12 cellular contexts compared by ENCODE assay signal in the genomic region with DNA sequence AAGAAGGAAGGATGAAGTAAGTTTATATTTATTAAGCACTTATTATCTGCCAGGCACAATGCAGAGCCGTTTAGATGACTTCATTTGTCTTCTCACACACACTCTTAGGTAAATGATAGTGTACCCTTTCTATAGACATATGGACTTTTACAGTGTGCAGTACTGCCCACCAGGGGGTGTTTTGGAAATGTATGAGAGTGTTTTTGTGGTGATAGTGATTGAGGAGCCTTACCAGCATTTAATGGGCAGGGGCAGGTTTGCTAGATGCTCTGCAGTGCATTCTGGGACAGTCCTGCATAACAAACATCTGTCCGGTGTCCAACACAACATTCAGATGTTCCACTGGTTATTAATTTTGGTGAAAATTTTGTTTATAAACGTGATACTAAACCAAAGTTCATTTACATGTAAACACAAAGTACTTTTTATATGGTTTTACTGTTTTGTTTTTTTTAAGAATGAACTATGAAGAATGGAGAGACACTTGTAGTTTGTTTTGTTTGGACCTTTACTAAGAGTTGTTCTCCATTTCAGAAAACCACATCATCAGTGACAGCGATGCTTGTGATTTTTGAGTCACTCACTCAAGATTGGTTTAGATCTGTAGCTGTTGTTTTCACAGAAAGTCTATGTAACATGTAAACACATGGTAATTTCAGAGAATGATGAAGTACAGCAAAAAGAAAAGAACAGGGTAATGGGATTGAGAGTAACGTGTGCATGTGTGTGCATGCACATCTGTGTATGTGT. TPM values are rescaled to one million over a fixed set of nuclear protein-coding genes. Genes with fewer than 3 reads are reported as not detected.
DNase-seq lines count a peak whose midpoint lies in the region; ATAC-seq, FAIRE-seq and TF ChIP-seq lines count a peak whose summit lies in the region.
"Had no signal": no experiment of that assay in that cellular context is flagged by ENCODE, and none has a peak within 500 bp of the region (broad histone marks: within the 10 kb centered on the region; RNA-seq: fewer than 3 reads in every experiment).

No MANE protein-coding gene starts in this region.

- no peak for FAIRE-seq in A549 (lab: Jason Lieb, UNC)
- no peak for FAIRE-seq in kidney (lab: Jason Lieb, UNC)
- FAIRE-seq: GM12892 had no signal

- H3K27me3 Mint-ChIP-seq in activated T-helper 1 cell treated with anti-CD3 and anti-CD28 coated beads, Interleukin-12 subunit alpha, Interleukin-12 subunit beta, Interleukin-2, Interleukin-4 antibody, amounts not matched to agents 30 ng/mL and 10 ng/mL and 1 ng/mL, durations not matched to agents 14 hours and 24 hours and 36 hours (ENCODE audit: insufficient read depth), result no peaks in the 10 kb centered on the region

- H3K36me3 Mint-ChIP-seq in activated T-helper 1 cell treated with anti-CD3 and anti-CD28 coated beads, Interleukin-12 subunit alpha, Interleukin-12 subunit beta, Interleukin-2, Interleukin-4 antibody, amounts not matched to agents 30 ng/mL and 10 ng/mL and 1 ng/mL, durations not matched to agents 14 hours and 24 hours and 36 hours (ENCODE audit: low read depth), result peaks cover 62% of the 10 kb centered on the region

- POLR2A ChIA-PET in A549 (lab: Yijun Ruan, JAX), result no interaction called here

- no peaks in the 10 kb centered on the region for H4K20me1 ChIP-seq in DND-41 (ENCODE audit: insufficient read depth, low read length)
- peaks cover 69% of the 10 kb centered on the region for H4K20me1 ChIP-seq in OCI-LY3 (ENCODE audit: insufficient read depth, low read length)

- no peak for TF ChIP-seq RAD21 in A549 (conservative IDR thresholded peaks at IDR 0.05 in 1 of 2, IDR thresholded peaks at IDR 0.05 in 1 of 2)

- H3K4me3 Mint-ChIP-seq in activated T-helper 1 cell treated with anti-CD3 and anti-CD28 coated beads, Interleukin-12 subunit alpha, Interleukin-12 subunit beta, Interleukin-2, Interleukin-4 antibody, amounts not matched to agents 30 ng/mL and 10 ng/mL and 1 ng/mL, durations not matched to agents 14 hours and 24 hours and 36 hours, result no peak overlapping the region

- CTCF ChIA-PET in A549 (lab: Yijun Ruan, JAX), result no interaction called here

- no peak overlapping the region for H2AFZ ChIP-seq in DND-41 (ENCODE audit: low read depth, low read length)
- no peak overlapping the region for H2AFZ ChIP-seq in OCI-LY3 (ENCODE audit: low read depth, low read length)

- intact Hi-C loops in kidney (cut with DNase I), result no loop called here
- intact Hi-C loops in activated T-helper 1 cell treated with anti-CD3 and anti-CD28 coated beads, Interleukin-12 subunit alpha, Interleukin-12 subunit beta, Interleukin-2, Interleukin-4 antibody, amounts not matched to agents 30 ng/mL and 10 ng/mL and 1 ng/mL, durations not matched to agents 14 hours and 24 hours and 36 hours (cut with micrococcal nuclease), result loop anchor here (2.0 kb wide), 1 partner anchor 16 kb away; no protein-coding TSS in a partner anchor

- H3K9me3 ChIP-seq in A549, result peaks cover 10% of the 10 kb centered on the region; the same call in 2 of the 3 replicates
- peaks cover 6% of the 10 kb centered on the region for H3K9me3 ChIP-seq in DND-41 (ENCODE audit: insufficient read depth, low read length, severe bottlenecking)
- no peaks in the 10 kb centered on the region for H3K9me3 ChIP-seq in OCI-LY3 (ENCODE audit: insufficient read depth, low read length)
- peaks cover 0 to 7% of the 10 kb centered on the region in 2 donors for H3K9me3 ChIP-seq in kidney (ENCODE audit: control insufficient read depth in 1 of 2, low read length in 2 of 2)
- H3K9me3 ChIP-seq: gastrocnemius medialis had no signal

- ATAC-seq in A549 (peak; percentile 39 to 80; a peak in 4 of 6 replicates), DND-41 (ENCODE audit: insufficient read depth, low read depth) (0 out of 3 replicates have a peak, but pooled peaks have one; percentile 44), esophagus mucosa (no peak)
- ATAC-seq: gastrocnemius medialis had no signal

- H3K4me1 ChIP-seq in A549 (no peaks in the 10 kb centered on the region), DND-41 (ENCODE audit: insufficient read depth, low read length) (no peaks in the 10 kb centered on the region), OCI-LY3 (ENCODE audit: low read length) (0 out of 2 replicates have a peak, but pooled peaks cover under 1% of the 10 kb centered on the region), kidney (ENCODE audit: control insufficient read depth in 1 of 2, insufficient read depth in 1 of 2, low read depth in 1 of 2, low read length in 2 of 2) (no peaks in the 10 kb centered on the region)
- H3K4me1 ChIP-seq: gastrocnemius medialis had no signal

- H3K4me1 Mint-ChIP-seq in activated T-helper 1 cell treated with anti-CD3 and anti-CD28 coated beads, Interleukin-12 subunit alpha, Interleukin-12 subunit beta, Interleukin-2, Interleukin-4 antibody, amounts not matched to agents 30 ng/mL and 10 ng/mL and 1 ng/mL, durations not matched to agents 14 hours and 24 hours and 36 hours (ENCODE audit: low read depth), result peaks cover 4% of the 10 kb centered on the region

- WGBS in A549 (ENCODE audit: missing lambda C conversion rate), result 81% methylated on average over 5 of the region's 5 CpGs

- H3K4me2 ChIP-seq in A549, result no peak overlapping the region
- H3K4me2 ChIP-seq in DND-41 (ENCODE audit: insufficient read depth, low read length), result no peak overlapping the region
- H3K4me2 ChIP-seq in OCI-LY3 (ENCODE audit: low read length), result no peak overlapping the region

- no peak overlapping the region for H3K27ac ChIP-seq in A549
- H3K27ac ChIP-seq in DND-41 (ENCODE audit: low read length), result no peak overlapping the region
- H3K27ac ChIP-seq in OCI-LY3 (ENCODE audit: low read length), result no peak overlapping the region
- no peak overlapping the region for H3K27ac ChIP-seq in kidney (ENCODE audit: low read depth in 2 of 2, low read length in 2 of 2)
- H3K27ac ChIP-seq: gastrocnemius medialis had no signal

- H3K27ac Mint-ChIP-seq in activated T-helper 1 cell treated with anti-CD3 and anti-CD28 coated beads, Interleukin-12 subunit alpha, Interleukin-12 subunit beta, Interleukin-2, Interleukin-4 antibody, amounts not matched to agents 30 ng/mL and 10 ng/mL and 1 ng/mL, durations not matched to agents 14 hours and 24 hours and 36 hours, result no peak overlapping the region

- H3K4me3 ChIP-seq in A549, result no peak overlapping the region
- H3K4me3 ChIP-seq in DND-41 (ENCODE audit: low read depth in 1 of 2, low read length in 2 of 2), result no peak overlapping the region
- H3K4me3 ChIP-seq in OCI-LY3 (ENCODE audit: low read length), result no peak overlapping the region
- no peak overlapping the region for H3K4me3 ChIP-seq in kidney (ENCODE audit: low read length in 2 of 2)
- H3K4me3 ChIP-seq: gastrocnemius medialis had no signal

- H3K9ac ChIP-seq in DND-41 (ENCODE audit: low read depth, low read length) (no peak overlapping the region), OCI-LY3 (ENCODE audit: low read length) (no peak overlapping the region), kidney (ENCODE audit: low read length in 2 of 2) (no peak overlapping the region)

- H3K79me2 ChIP-seq in DND-41 (ENCODE audit: insufficient read depth, low read length) (no peaks in the 10 kb centered on the region), OCI-LY3 (ENCODE audit: low read length) (peaks cover 76% of the 10 kb centered on the region)

- DNase-seq in A549 (ENCODE audit: low read depth in 1 of 2, low spot score in 1 of 2) (peak in 1 of 2 experiments; percentile 16), DND-41 (no peak), fibroblast of gingiva (ENCODE audit: low read depth) (peak; percentile 64), kidney (no peak), DMS153 treated with DMSO at 0.1 percent for 48 hours (lab: John Stamatoyannopoulos, UW; ENCODE audit: unreplicated experiment) (no peak)
- DNase-seq in activated T-helper 1 cell treated with anti-CD3 and anti-CD28 coated beads, Interleukin-12 subunit alpha, Interleukin-12 subunit beta, Interleukin-2, Interleukin-4 antibody, amounts not matched to agents 30 ng/mL and 10 ng/mL and 1 ng/mL, durations not matched to agents 14 hours and 24 hours and 36 hours (ENCODE audit: low spot score), result no peak
- DNase-seq: gastrocnemius medialis; retina; stimulated activated naive CD4-positive, alpha-beta T cell treated with Interleukin-2 at 50 U/mL for 16 hours had no signal

- peaks cover 57% of the 10 kb centered on the region for H3K36me3 ChIP-seq in DND-41 (ENCODE audit: insufficient read depth, low read length)
- peaks cover 95% of the 10 kb centered on the region for H3K36me3 ChIP-seq in OCI-LY3 (replicated peaks; ENCODE audit: low read depth, low read length)
- peaks cover 0 to 9% of the 10 kb centered on the region in 2 donors for H3K36me3 ChIP-seq in kidney (ENCODE audit: control insufficient read depth in 1 of 2, insufficient read depth in 2 of 2, low read length in 2 of 2)

- no peaks in the 10 kb centered on the region for H3K27me3 ChIP-seq in DND-41 (ENCODE audit: insufficient read depth, low read length, poor library complexity)
- no peaks in the 10 kb centered on the region for H3K27me3 ChIP-seq in OCI-LY3 (ENCODE audit: low read depth, low read length)
- H3K27me3 ChIP-seq: gastrocnemius medialis had no signal

- TF ChIP-seq EP300 in A549 (IDR thresholded peaks at IDR 0.05), result no peak

- TF ChIP-seq POLR2A in A549 (IDR thresholded peaks at IDR 0.05; ENCODE audit: low read length), result no peak

- TF ChIP-seq CTCF in A549 (IDR thresholded peaks at IDR 0.05) (peak; percentile 21; the same call in 1 of the 3 replicates), DND-41 (IDR thresholded peaks at IDR 0.05; ENCODE audit: borderline replicate concordance, extremely low read depth, low read length, poor library complexity, severe bottlenecking) (peak; percentile 52), OCI-LY3 (IDR thresholded peaks at IDR 0.05; ENCODE audit: low read depth, low read length) (peak; percentile 40), kidney (IDR thresholded peaks at IDR 0.05; ENCODE audit: borderline replicate concordance, extremely low read depth, insufficient read depth) (no peak)

- no peaks in the 10 kb centered on the region for H3K9me3 Mint-ChIP-seq in activated T-helper 1 cell treated with anti-CD3 and anti-CD28 coated beads, Interleukin-12 subunit alpha, Interleukin-12 subunit beta, Interleukin-2, Interleukin-4 antibody, amounts not matched to agents 30 ng/mL and 10 ng/mL and 1 ng/mL, durations not matched to agents 14 hours and 24 hours and 36 hours

RNA-seq across cellular contexts. Expression of a gene that starts 19.9 kb away (rescaled TPM):
- polyA plus RNA-seq in A549 (2011; rRNA removed), result not detected in 2 replicates
- not detected in 2 replicates for polyA plus RNA-seq in A549 (2012; cell fraction: cytosol; rRNA removed)
- polyA plus RNA-seq in A549 (2012; cell fraction: nucleus; rRNA removed), result not detected in 2 replicates
- not detected in 3 replicates for polyA plus RNA-seq in A549 (2017; fragmentation: RNase III; extraction: RNeasy Plus Mini Kit Qiagen cat#74134 plus additional on column Dnase treatment)
- polyA minus RNA-seq in A549 (2011; rRNA and poly(A)+ RNA removed), result not detected in 2 replicates
- total RNA-seq in kidney, result 2.9 TPM
- 0.19 TPM for polyA plus RNA-seq in kidney (ENCODE audit: insufficient read depth, low read depth, low replicate concordance)
- 0.40 TPM for total RNA-seq in esophagus mucosa
- total RNA-seq in activated T-helper 1 cell treated with anti-CD3 and anti-CD28 coated beads, Interleukin-12 subunit alpha, Interleukin-12 subunit beta, Interleukin-2, Interleukin-4 antibody, amounts not matched to agents 30 ng/mL and 10 ng/mL and 1 ng/mL, durations not matched to agents 14 hours and 24 hours and 36 hours, result 0.49 and 0.51 TPM in 2 replicates
- total RNA-seq: gastrocnemius medialis had no signal

RNA-seq across cellular contexts. Expression of a gene that starts 33.9 kb away (rescaled TPM):
- not detected in 2 replicates for polyA plus RNA-seq in A549 (2011; rRNA removed)
- polyA plus RNA-seq in A549 (2012; cell fraction: cytosol; rRNA removed), result not detected in 2 replicates
- not detected in 2 replicates for polyA plus RNA-seq in A549 (2012; cell fraction: nucleus; rRNA removed)
- polyA plus RNA-seq in A549 (2017; fragmentation: RNase III; extraction: RNeasy Plus Mini Kit Qiagen cat#74134 plus additional on column Dnase treatment), result not detected in 3 replicates
- not detected in 2 replicates for polyA minus RNA-seq in A549 (2011; rRNA and poly(A)+ RNA removed)
- total RNA-seq in kidney, result 1.0 TPM
- polyA plus RNA-seq in kidney (ENCODE audit: insufficient read depth, low read depth, low replicate concordance), result not detected
- 4.3 TPM for total RNA-seq in esophagus mucosa
- total RNA-seq in activated T-helper 1 cell treated with anti-CD3 and anti-CD28 coated beads, Interleukin-12 subunit alpha, Interleukin-12 subunit beta, Interleukin-2, Interleukin-4 antibody, amounts not matched to agents 30 ng/mL and 10 ng/mL and 1 ng/mL, durations not matched to agents 14 hours and 24 hours and 36 hours, result 0.27 TPM in 1 of 2 replicates, not detected in the other
- total RNA-seq: gastrocnemius medialis had no signal

RNA-seq across cellular contexts. Expression of a gene that starts 43.2 kb away (rescaled TPM):
- polyA plus RNA-seq in A549 (2011; rRNA removed) (not detected in 2 replicates), A549 (2017; fragmentation: RNase III; extraction: RNeasy Plus Mini Kit Qiagen cat#74134 plus additional on column Dnase treatment) (not detected in 3 replicates), kidney (ENCODE audit: insufficient read depth, low read depth, low replicate concordance) (not detected)
- not detected in 2 replicates for polyA plus RNA-seq in A549 (2012; cell fraction: cytosol; rRNA removed)
- not detected in 2 replicates for polyA plus RNA-seq in A549 (2012; cell fraction: nucleus; rRNA removed)
- not detected in 2 replicates for polyA minus RNA-seq in A549 (2011; rRNA and poly(A)+ RNA removed)
- total RNA-seq in kidney (1.4 TPM), esophagus mucosa (5.1 TPM)
- total RNA-seq in activated T-helper 1 cell treated with anti-CD3 and anti-CD28 coated beads, Interleukin-12 subunit alpha, Interleukin-12 subunit beta, Interleukin-2, Interleukin-4 antibody, amounts not matched to agents 30 ng/mL and 10 ng/mL and 1 ng/mL, durations not matched to agents 14 hours and 24 hours and 36 hours, result not detected in 2 replicates
- total RNA-seq: gastrocnemius medialis had no signal
